8 cellular contexts compared by ENCODE assay signal in genomic region chr17:50210249-50211225, GRCh38. TPM values are rescaled to one million over a fixed set of nuclear protein-coding genes. Genes with fewer than 3 reads are reported as not detected.
DNase-seq lines count a peak whose midpoint lies in the region; TF ChIP-seq lines count a peak whose summit lies in the region.

No MANE protein-coding gene starts in this region.

- CTCF ChIA-PET in HEK293T (lab: Yijun Ruan, JAX) = interaction anchor here (1.1 to 1.3 kb wide), 2 partner anchors 63 to 86 kb away, joined by 3 to 4 read pairs; no protein-coding TSS in a partner anchor

- peak; percentile 4 to 52 for DNase-seq in HAP-1 (ENCODE audit: low spot score in 2 of 2)
- DNase-seq in astrocyte of the hippocampus (ENCODE audit: low read depth, low spot score) = peak; percentile 99
- DNase-seq in iris pigment epithelial cell (ENCODE audit: low read depth) = peak; percentile 98
- peak; percentile 19 for DNase-seq in stimulated activated CD8-positive, alpha-beta memory T cell treated with anti-CD3 and anti-CD28 coated beads, Interleukin-4, amount 100 ng/mL, for 48 hours
- DNase-seq in HT-29 (ENCODE audit: low spot score) = no peak
- DNase-seq in anterior cingulate cortex (lab: John Stamatoyannopoulos, UW) = no peak
- no peak for DNase-seq in HEK293T (ENCODE audit: extremely low spot score)
- no peak for DNase-seq in GM13976 (ENCODE audit: low spot score)

- in situ Hi-C loops in HAP-1 (cut with MboI; ENCODE audit: low sequenced_read_pairs) = no loop called here
- in situ Hi-C loops in GM13976 (cut with MboI; ENCODE audit: low sequenced_read_pairs, unreplicated experiment) = loop anchor here (10.0 kb wide), 1 partner anchor 54 kb away; no protein-coding TSS in a partner anchor

- POLR2A ChIA-PET in HEK293T (lab: Yijun Ruan, JAX) = no interaction called here

- peaks cover 7% of the 10 kb centered on the region; the same call in 1 of the 2 replicates for H3K27me3 ChIP-seq in HAP-1 (ENCODE audit: low read depth)

- H3K36me3 ChIP-seq in HAP-1 (replicated peaks) = no peaks in the 10 kb centered on the region

- no peak for TF ChIP-seq CTCF in GM13976 (IDR thresholded peaks at IDR 0.05; ENCODE audit: borderline replicate concordance, control extremely low read depth, extremely low read depth, insufficient read depth, missing control alignments)

- peaks cover 4% of the 10 kb centered on the region; the same call in 1 of the 2 replicates for H3K4me1 ChIP-seq in HAP-1

- no peaks in the 10 kb centered on the region for H3K9me3 ChIP-seq in HAP-1

- H3K4me3 ChIP-seq in HAP-1 = no peak overlapping the region

TF ChIP-seq in HEK293T, 16 proteins besides CTCF, POLR2A, EP300 and RAD21:
- no peak for TF ChIP-seq ELF4 (IDR thresholded peaks at IDR 0.05)
- TF ChIP-seq TARDBP (IDR thresholded peaks at IDR 0.05) = no peak
- TF ChIP-seq FOXK2 (IDR thresholded peaks at IDR 0.05) = no peak
- no peak for TF ChIP-seq PKNOX1 (IDR thresholded peaks at IDR 0.05)
- TF ChIP-seq CTBP1 (IDR thresholded peaks at IDR 0.05; ENCODE audit: borderline replicate concordance) = no peak
- no peak for TF ChIP-seq ZNF384 (IDR thresholded peaks at IDR 0.05)
- TF ChIP-seq FOXM1 (IDR thresholded peaks at IDR 0.05; ENCODE audit: borderline replicate concordance) = no peak
- no peak for TF ChIP-seq LEF1 (IDR thresholded peaks at IDR 0.05; ENCODE audit: borderline replicate concordance)
- TF ChIP-seq BHLHE40 (IDR thresholded peaks at IDR 0.05; ENCODE audit: borderline replicate concordance) = no peak
- no peak for TF ChIP-seq SP1 (IDR thresholded peaks at IDR 0.05)
- no peak for TF ChIP-seq L3MBTL2 (conservative IDR thresholded peaks at IDR 0.05)
- TF ChIP-seq FOXA1 (IDR thresholded peaks at IDR 0.05) = no peak

RNA-seq across cellular contexts. Expression of gene COL1A1, which starts 9.1 kb away (rescaled TPM):
- total RNA-seq in HT-29 (2014; rRNA removed; shearing (Covaris generic)) = 0.38 and 0.83 TPM in 2 replicates

RNA-seq across cellular contexts. Expression of gene SGCA, which starts 44.7 kb away (rescaled TPM):
- total RNA-seq in HT-29 (2014; rRNA removed; shearing (Covaris generic)) = not detected in 2 replicates

Comparison
In these comparisons a context has a peak if more than half of its experiments do, and no peak if none do; other contexts are left out.
1. DNase-seq: peak in HAP-1 (2 of 2), astrocyte of the hippocampus (single experiment), iris pigment epithelial cell (single experiment) and stimulated activated CD8-positive, alpha-beta memory T cell treated with anti-CD3 and anti-CD28 coated beads, Interleukin-4, amount 100 ng/mL, for 48 hours (single experiment); none in HT-29 (single experiment), anterior cingulate cortex (0 of 58), HEK293T (single experiment) and GM13976 (single experiment).